Comparison of ENCODE assay signal across 1 cellular context in the genomic region with DNA sequence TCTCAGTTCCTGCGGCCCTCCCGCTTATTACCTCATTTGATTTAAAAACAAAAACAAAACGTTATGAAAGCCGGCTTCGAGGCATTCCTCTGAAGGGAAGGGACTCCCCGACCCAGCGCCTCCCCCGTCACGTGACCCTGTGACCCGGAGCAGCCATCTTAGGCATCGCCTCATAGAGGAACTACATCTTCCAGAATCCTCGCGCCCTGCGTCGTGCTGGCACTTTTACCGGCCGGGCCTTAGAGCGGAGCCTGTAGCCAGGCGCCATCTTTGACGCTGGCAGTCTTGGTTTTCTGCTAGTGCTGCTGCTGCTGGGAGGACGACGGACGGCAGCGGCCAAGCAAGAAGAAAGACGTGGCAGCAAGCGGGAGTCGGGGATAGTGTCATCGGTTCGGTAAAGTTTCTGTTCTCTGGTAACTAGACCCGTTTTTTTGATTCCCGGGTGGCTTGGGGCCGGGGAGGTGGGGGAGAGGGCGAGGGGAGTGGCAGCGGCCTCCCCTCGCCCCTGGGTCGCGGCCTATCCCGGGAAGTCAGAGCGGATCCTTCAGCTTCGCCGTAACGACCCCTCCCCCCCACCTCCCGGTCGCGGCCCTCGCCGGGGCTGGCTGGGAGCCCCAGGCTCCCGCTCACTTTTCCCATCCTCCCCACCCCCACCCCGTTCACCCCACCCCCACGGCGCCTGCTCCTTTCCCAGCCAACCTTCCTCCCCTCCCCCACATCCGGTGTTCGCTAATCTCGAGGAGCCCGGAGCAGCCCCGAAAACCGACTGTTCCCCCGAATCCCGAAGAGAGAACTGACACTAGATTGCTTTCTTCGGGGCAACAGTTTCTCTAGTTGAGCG.
TF ChIP-seq lines count a peak whose summit lies in the region.

A gene with protein sequence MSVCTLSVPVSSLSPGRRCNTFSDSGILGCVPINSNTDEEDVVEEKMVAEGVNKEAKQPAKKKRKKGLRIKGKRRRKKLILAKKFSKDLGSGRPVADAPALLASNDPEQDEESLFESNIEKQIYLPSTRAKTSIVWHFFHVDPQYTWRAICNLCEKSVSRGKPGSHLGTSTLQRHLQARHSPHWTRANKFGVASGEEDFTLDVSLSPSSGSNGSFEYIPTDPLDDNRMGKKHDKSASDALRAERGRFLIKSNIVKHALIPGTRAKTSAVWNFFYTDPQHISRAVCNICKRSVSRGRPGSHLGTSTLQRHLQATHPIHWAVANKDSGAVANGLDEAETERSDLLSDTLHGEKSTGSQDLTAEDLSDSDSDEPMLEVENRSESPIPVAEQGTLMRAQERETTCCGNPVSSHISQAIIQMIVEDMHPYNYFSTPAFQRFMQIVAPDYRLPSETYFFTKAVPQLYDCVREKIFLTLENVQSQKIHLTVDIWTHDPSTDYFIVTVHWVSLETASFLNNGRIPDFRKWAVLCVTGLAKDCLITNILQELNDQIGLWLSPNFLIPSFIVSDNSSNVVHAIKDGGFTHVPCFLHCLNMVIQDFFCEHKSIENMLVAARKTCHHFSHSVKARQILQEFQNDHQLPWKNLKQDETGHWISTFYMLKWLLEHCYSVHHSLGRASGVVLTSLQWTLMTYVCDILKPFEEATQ (N-terminal part only) (plus strand): TSS at position 242 of the 841 bp plus-strand sequence. CDS start 1,900 bp downstream, outside the sequence.
Gene ZC3H11A, plus strand, starts transcription at position 242 of the 841 bp plus-strand sequence. CDS start 21,448 bp downstream, outside the sequence.

TF ChIP-seq in K562, 482 proteins besides CTCF, POLR2A, EP300 and RAD21 (continued from another document and continues in another):
- TF ChIP-seq, protein P1, sequence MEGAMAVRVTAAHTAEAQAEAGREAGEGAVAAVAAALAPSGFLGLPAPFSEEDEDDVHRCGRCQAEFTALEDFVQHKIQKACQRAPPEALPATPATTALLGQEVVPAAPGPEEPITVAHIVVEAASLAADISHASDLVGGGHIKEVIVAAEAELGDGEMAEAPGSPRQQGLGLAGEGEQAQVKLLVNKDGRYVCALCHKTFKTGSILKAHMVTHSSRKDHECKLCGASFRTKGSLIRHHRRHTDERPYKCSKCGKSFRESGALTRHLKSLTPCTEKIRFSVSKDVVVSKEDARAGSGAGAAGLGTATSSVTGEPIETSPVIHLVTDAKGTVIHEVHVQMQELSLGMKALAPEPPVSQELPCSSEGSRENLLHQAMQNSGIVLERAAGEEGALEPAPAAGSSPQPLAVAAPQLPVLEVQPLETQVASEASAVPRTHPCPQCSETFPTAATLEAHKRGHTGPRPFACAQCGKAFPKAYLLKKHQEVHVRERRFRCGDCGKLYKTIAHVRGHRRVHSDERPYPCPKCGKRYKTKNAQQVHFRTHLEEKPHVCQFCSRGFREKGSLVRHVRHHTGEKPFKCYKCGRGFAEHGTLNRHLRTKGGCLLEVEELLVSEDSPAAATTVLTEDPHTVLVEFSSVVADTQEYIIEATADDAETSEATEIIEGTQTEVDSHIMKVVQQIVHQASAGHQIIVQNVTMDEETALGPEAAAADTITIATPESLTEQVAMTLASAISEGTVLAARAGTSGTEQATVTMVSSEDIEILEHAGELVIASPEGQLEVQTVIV (CRISPR knock-in tag; IDR thresholded peaks at IDR 0.05; ENCODE audit: borderline replicate concordance), result peak; percentile 82; the same call in 1 of the 2 replicates
- TF ChIP-seq RBM34 (IDR thresholded peaks at IDR 0.05; ENCODE audit: borderline replicate concordance, insufficient read depth, low read length) (no peak), MBD2 (IDR thresholded peaks at IDR 0.05; ENCODE audit: borderline replicate concordance, low read depth) (peak; percentile 75), PRPF4 (IDR thresholded peaks at IDR 0.05; ENCODE audit: insufficient read depth, low read depth, low read length, poor library complexity, severe bottlenecking) (peak; percentile 93), SMARCC2 (IDR thresholded peaks at IDR 0.05; ENCODE audit: low read depth) (no peak; the same call in 1 of the 2 replicates), SLC30A9 (CRISPR knock-in tag; IDR thresholded peaks at IDR 0.05) (no peak), ZNF165 (CRISPR knock-in tag; IDR thresholded peaks at IDR 0.05; ENCODE audit: borderline replicate concordance) (no peak), POLR2AphosphoS2 (IDR thresholded peaks at IDR 0.05; ENCODE audit: low read length) (no peak), CBFA2T2 (conservative IDR thresholded peaks at IDR 0.05) (peak; percentile 96), CBX8 (IDR thresholded peaks at IDR 0.05; ENCODE audit: borderline replicate concordance, extremely low read depth, low read depth, low read length, poor library complexity, severe bottlenecking) (no peak), MECOM (CRISPR knock-in tag; IDR thresholded peaks at IDR 0.05) (peak; percentile 75), RBM15 (IDR thresholded peaks at IDR 0.05; ENCODE audit: insufficient read depth, low read length) (no peak), SIRT6 (IDR thresholded peaks at IDR 0.05; ENCODE audit: low read depth, low read length) (no peak), ATF6 (CRISPR knock-in tag; IDR thresholded peaks at IDR 0.05) (0 out of 2 replicates have a peak, but pooled peaks have one; percentile 5), TARDBP (IDR thresholded peaks at IDR 0.05) (no peak), ZNF77 (CRISPR knock-in tag; IDR thresholded peaks at IDR 0.05) (no peak), HDAC2 (IDR thresholded peaks at IDR 0.05) (0 out of 2 replicates have a peak, but pooled peaks have one; percentile 35), NR3C1 (CRISPR knock-in tag; IDR thresholded peaks at IDR 0.05) (no peak), ZNF121 (CRISPR knock-in tag; conservative IDR thresholded peaks at IDR 0.05) (no peak), BRCA1 (IDR thresholded peaks at IDR 0.05) (no peak), BRCA1 (CRISPR knock-in tag; IDR thresholded peaks at IDR 0.05) (no peak), MEF2A (IDR thresholded peaks at IDR 0.05; ENCODE audit: control insufficient read depth, low read depth, low read length) (no peak), PCBP2 (IDR thresholded peaks at IDR 0.05; ENCODE audit: low read depth, low read length, poor library complexity, severe bottlenecking) (peak; percentile 83), BRD9 (IDR thresholded peaks at IDR 0.05; ENCODE audit: low read depth, partially characterized antibody) (peak; percentile 16), SAFB2 (IDR thresholded peaks at IDR 0.05; ENCODE audit: borderline replicate concordance, low read depth, low read length, severe bottlenecking) (no peak)
- TF ChIP-seq, protein P2, sequence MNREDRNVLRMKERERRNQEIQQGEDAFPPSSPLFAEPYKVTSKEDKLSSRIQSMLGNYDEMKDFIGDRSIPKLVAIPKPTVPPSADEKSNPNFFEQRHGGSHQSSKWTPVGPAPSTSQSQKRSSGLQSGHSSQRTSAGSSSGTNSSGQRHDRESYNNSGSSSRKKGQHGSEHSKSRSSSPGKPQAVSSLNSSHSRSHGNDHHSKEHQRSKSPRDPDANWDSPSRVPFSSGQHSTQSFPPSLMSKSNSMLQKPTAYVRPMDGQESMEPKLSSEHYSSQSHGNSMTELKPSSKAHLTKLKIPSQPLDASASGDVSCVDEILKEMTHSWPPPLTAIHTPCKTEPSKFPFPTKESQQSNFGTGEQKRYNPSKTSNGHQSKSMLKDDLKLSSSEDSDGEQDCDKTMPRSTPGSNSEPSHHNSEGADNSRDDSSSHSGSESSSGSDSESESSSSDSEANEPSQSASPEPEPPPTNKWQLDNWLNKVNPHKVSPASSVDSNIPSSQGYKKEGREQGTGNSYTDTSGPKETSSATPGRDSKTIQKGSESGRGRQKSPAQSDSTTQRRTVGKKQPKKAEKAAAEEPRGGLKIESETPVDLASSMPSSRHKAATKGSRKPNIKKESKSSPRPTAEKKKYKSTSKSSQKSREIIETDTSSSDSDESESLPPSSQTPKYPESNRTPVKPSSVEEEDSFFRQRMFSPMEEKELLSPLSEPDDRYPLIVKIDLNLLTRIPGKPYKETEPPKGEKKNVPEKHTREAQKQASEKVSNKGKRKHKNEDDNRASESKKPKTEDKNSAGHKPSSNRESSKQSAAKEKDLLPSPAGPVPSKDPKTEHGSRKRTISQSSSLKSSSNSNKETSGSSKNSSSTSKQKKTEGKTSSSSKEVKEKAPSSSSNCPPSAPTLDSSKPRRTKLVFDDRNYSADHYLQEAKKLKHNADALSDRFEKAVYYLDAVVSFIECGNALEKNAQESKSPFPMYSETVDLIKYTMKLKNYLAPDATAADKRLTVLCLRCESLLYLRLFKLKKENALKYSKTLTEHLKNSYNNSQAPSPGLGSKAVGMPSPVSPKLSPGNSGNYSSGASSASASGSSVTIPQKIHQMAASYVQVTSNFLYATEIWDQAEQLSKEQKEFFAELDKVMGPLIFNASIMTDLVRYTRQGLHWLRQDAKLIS (CRISPR knock-in tag; IDR thresholded peaks at IDR 0.05), result peak; percentile 60; the same call in 1 of the 2 replicates
- TF ChIP-seq, protein P3, sequence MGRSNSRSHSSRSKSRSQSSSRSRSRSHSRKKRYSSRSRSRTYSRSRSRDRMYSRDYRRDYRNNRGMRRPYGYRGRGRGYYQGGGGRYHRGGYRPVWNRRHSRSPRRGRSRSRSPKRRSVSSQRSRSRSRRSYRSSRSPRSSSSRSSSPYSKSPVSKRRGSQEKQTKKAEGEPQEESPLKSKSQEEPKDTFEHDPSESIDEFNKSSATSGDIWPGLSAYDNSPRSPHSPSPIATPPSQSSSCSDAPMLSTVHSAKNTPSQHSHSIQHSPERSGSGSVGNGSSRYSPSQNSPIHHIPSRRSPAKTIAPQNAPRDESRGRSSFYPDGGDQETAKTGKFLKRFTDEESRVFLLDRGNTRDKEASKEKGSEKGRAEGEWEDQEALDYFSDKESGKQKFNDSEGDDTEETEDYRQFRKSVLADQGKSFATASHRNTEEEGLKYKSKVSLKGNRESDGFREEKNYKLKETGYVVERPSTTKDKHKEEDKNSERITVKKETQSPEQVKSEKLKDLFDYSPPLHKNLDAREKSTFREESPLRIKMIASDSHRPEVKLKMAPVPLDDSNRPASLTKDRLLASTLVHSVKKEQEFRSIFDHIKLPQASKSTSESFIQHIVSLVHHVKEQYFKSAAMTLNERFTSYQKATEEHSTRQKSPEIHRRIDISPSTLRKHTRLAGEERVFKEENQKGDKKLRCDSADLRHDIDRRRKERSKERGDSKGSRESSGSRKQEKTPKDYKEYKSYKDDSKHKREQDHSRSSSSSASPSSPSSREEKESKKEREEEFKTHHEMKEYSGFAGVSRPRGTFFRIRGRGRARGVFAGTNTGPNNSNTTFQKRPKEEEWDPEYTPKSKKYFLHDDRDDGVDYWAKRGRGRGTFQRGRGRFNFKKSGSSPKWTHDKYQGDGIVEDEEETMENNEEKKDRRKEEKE (IDR thresholded peaks at IDR 0.05; ENCODE audit: borderline replicate concordance in 1 of 2, control insufficient read depth in 1 of 2, low read depth in 2 of 2, low read length in 1 of 2), result 0 out of 4 replicates have a peak, but pooled peaks of 1 of the 2 experiments have one; percentile 42
- TF ChIP-seq, protein P4, sequence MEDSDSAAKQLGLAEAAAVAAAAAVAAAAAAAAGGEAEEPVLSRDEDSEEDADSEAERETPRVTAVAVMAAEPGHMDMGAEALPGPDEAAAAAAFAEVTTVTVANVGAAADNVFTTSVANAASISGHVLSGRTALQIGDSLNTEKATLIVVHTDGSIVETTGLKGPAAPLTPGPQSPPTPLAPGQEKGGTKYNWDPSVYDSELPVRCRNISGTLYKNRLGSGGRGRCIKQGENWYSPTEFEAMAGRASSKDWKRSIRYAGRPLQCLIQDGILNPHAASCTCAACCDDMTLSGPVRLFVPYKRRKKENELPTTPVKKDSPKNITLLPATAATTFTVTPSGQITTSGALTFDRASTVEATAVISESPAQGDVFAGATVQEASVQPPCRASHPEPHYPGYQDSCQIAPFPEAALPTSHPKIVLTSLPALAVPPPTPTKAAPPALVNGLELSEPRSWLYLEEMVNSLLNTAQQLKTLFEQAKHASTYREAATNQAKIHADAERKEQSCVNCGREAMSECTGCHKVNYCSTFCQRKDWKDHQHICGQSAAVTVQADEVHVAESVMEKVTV (CRISPR knock-in tag; IDR thresholded peaks at IDR 0.05), result 0 out of 2 replicates have a peak, but pooled peaks have one; percentile 8
